ENCODE assay signal across 8 cellular contexts in the genomic region with DNA sequence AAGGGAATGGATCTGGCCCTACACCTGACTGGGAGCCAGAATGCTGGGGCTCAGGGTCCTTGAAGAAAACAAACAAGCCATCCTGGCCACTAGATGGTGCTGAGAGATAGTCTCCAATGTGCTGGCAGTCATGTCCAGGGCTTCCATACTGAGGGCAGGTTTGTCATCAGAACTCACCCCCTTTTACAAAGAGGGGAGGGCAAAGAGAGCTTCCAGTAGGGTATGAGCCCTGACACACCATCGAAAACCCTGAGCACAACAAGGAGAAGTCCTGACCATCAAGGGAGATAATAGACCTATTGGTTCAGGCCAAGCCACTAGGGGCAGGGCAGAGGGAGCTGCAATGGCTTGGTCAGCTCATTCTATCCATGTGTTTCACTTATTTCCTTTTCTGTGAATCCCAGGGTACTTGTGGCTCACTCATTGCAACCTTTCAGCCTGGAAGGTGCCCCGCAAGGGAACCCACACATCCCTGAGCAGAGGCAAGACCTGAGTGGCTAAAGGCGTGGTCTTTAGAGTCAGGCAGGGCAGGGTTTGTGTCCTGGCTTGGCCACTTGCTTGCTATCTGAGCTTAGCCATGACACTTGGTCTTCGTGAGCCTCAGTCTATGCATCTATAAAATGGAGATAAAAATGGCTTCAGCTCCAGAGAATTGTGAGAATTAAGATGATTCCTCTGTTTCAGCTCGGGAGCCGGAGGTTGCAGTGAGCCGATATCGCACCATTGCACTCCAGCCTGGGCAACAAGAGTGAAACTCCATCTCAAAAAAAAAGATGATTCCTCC. TPM values are rescaled to one million over a fixed set of nuclear protein-coding genes. Genes with fewer than 3 reads are reported as not detected.
DNase-seq lines count a peak whose midpoint lies in the region; ATAC-seq and TF ChIP-seq lines count a peak whose summit lies in the region.

No MANE protein-coding gene starts in this region.

- no peak overlapping the region for H3K27ac Mint-ChIP-seq in CD4-positive, alpha-beta T cell
- H3K27ac Mint-ChIP-seq in activated CD4-positive, alpha-beta T cell treated with anti-CD3 and anti-CD28 coated beads, Interleukin-2, amount 10 ng/mL, durations not matched to agents 24 days and 14 days: no peak overlapping the region
- H3K27ac Mint-ChIP-seq in naive thymus-derived CD8-positive, alpha-beta T cell: peak overlapping the region in 1 of 10 donors; percentile 69

- no peak overlapping the region for H3K27ac ChIP-seq in CD4-positive, alpha-beta T cell (ENCODE audit: low read depth, low read length)

- no peaks in the 10 kb centered on the region for H3K9me3 Mint-ChIP-seq in CD4-positive, alpha-beta T cell
- no peaks in the 10 kb centered on the region for H3K9me3 Mint-ChIP-seq in activated CD4-positive, alpha-beta T cell treated with anti-CD3 and anti-CD28 coated beads, Interleukin-2, amount 10 ng/mL, durations not matched to agents 24 days and 14 days
- no peaks in the 10 kb centered on the region for H3K9me3 Mint-ChIP-seq in naive thymus-derived CD8-positive, alpha-beta T cell

- peak; percentile 59 for TF ChIP-seq CTCF in CD4-positive, alpha-beta T cell (IDR thresholded peaks at IDR 0.05)

- POLR2A ChIA-PET in CD4-positive, alpha-beta T cell (lab: Charles Lee): no interaction called here
- POLR2A ChIA-PET in naive thymus-derived CD8-positive, alpha-beta T cell (lab: Charles Lee): no interaction called here

- H3K27me3 ChIP-seq in CD4-positive, alpha-beta T cell (ENCODE audit: control insufficient read depth, insufficient read depth, low read length): peaks cover 13% of the 10 kb centered on the region

- H3K9me3 ChIP-seq in CD4-positive, alpha-beta T cell (ENCODE audit: control insufficient read depth, low read length): no peaks in the 10 kb centered on the region

- H3K4me1 Mint-ChIP-seq in CD4-positive, alpha-beta T cell (ENCODE audit: low read depth): no peaks in the 10 kb centered on the region
- H3K4me1 Mint-ChIP-seq in activated CD4-positive, alpha-beta T cell treated with anti-CD3 and anti-CD28 coated beads, Interleukin-2, amount 10 ng/mL, durations not matched to agents 24 days and 14 days: no peaks in the 10 kb centered on the region
- H3K4me1 Mint-ChIP-seq in naive thymus-derived CD8-positive, alpha-beta T cell: peaks cover 2 to 6% (median 2%) of the 10 kb centered on the region in 4 donors

- intact Hi-C loops in CD4-positive, alpha-beta T cell (cut with DNase I, micrococcal nuclease): loop anchor here (1.0 to 5.0 kb wide), 4 partner anchors 44 to 178 kb away; no protein-coding TSS in a partner anchor
- intact Hi-C loops in activated CD4-positive, alpha-beta T cell treated with anti-CD3 and anti-CD28 coated beads, Interleukin-2, amount 10 ng/mL, durations not matched to agents 24 days and 14 days (cut with micrococcal nuclease): loop anchor here (1.0 to 5.0 kb wide), 4 partner anchors 44 to 177 kb away; no protein-coding TSS in a partner anchor

- CTCF ChIA-PET in CD4-positive, alpha-beta T cell (lab: Charles Lee): interaction anchor here (0.8 to 1.4 kb wide), 2 partner anchors 19 to 44 kb away, joined by 3 to 5 read pairs; no protein-coding TSS in a partner anchor

- DNase-seq in CD4-positive, alpha-beta T cell: peak in 5 of 10 experiments; percentile 10 to 36 (median 17)
- peak; percentile 66 for DNase-seq in NCI-H2171 treated with DMSO at 0.1 percent for 48 hours (lab: John Stamatoyannopoulos, UW)
- DNase-seq in activated CD4-positive, alpha-beta T cell treated with anti-CD3 and anti-CD28 coated beads, Interleukin-2, amount 10 ng/mL, durations not matched to agents 24 days and 14 days: peak; percentile 82
- DNase-seq in fibroblast of gingiva (ENCODE audit: low read depth): peak; percentile 38
- peak in 6 of 10 donors; percentile 12 to 47 (median 25) for DNase-seq in naive thymus-derived CD8-positive, alpha-beta T cell
- no peak for DNase-seq in epidermal melanocyte (ENCODE audit: insufficient read length, low spot score)

- no peak overlapping the region for H3K4me3 Mint-ChIP-seq in CD4-positive, alpha-beta T cell
- no peak overlapping the region for H3K4me3 Mint-ChIP-seq in activated CD4-positive, alpha-beta T cell treated with anti-CD3 and anti-CD28 coated beads, Interleukin-2, amount 10 ng/mL, durations not matched to agents 24 days and 14 days
- no peak overlapping the region for H3K4me3 Mint-ChIP-seq in naive thymus-derived CD8-positive, alpha-beta T cell

- H3K36me3 Mint-ChIP-seq in CD4-positive, alpha-beta T cell (ENCODE audit: low read depth): no peaks in the 10 kb centered on the region
- H3K36me3 Mint-ChIP-seq in activated CD4-positive, alpha-beta T cell treated with anti-CD3 and anti-CD28 coated beads, Interleukin-2, amount 10 ng/mL, durations not matched to agents 24 days and 14 days (ENCODE audit: low read depth): no peaks in the 10 kb centered on the region
- no peaks in the 10 kb centered on the region for H3K36me3 Mint-ChIP-seq in naive thymus-derived CD8-positive, alpha-beta T cell

- H3K27me3 Mint-ChIP-seq in CD4-positive, alpha-beta T cell: peaks cover 44% of the 10 kb centered on the region
- H3K27me3 Mint-ChIP-seq in activated CD4-positive, alpha-beta T cell treated with anti-CD3 and anti-CD28 coated beads, Interleukin-2, amount 10 ng/mL, durations not matched to agents 24 days and 14 days: peaks cover 56% of the 10 kb centered on the region
- H3K27me3 Mint-ChIP-seq in naive thymus-derived CD8-positive, alpha-beta T cell: peaks cover 8 to 30% (median 12%) of the 10 kb centered on the region in 5 donors

- ATAC-seq in CD4-positive, alpha-beta T cell (ENCODE audit: poor library complexity): peak; percentile 70
- ATAC-seq in GM19463 (IDR thresholded peaks at IDR 0.05; ENCODE audit: unreplicated experiment) (peak; percentile 66), GM21786 (IDR thresholded peaks at IDR 0.05; ENCODE audit: unreplicated experiment) (no peak)
- ATAC-seq in naive thymus-derived CD8-positive, alpha-beta T cell: peak; percentile 74 to 89

RNA-seq across cellular contexts. Expression of gene PLEKHH1, which starts 6.2 kb away (rescaled TPM):
- total RNA-seq in CD4-positive, alpha-beta T cell: under 1 TPM; 0.16 to 0.53 TPM
- total RNA-seq in activated CD4-positive, alpha-beta T cell treated with anti-CD3 and anti-CD28 coated beads, Interleukin-2, amount 10 ng/mL, durations not matched to agents 24 days and 14 days: 1.5 and 1.7 TPM in 2 replicates
- 1 to 10 TPM; 1.0 to 1.4 TPM for total RNA-seq in naive thymus-derived CD8-positive, alpha-beta T cell
- polyA plus RNA-seq in naive thymus-derived CD8-positive, alpha-beta T cell: under 1 TPM in 2 of 3 donors, not detected in 1; 0.06 to 0.07 TPM

RNA-seq across cellular contexts. Expression of gene TMEM229B, which starts 38.3 kb away (rescaled TPM):
- total RNA-seq in CD4-positive, alpha-beta T cell: 1 to 10 TPM; 7.1 to 9.1 TPM
- total RNA-seq in activated CD4-positive, alpha-beta T cell treated with anti-CD3 and anti-CD28 coated beads, Interleukin-2, amount 10 ng/mL, durations not matched to agents 24 days and 14 days: 2.4 and 2.7 TPM in 2 replicates
- 10 to 100 TPM; 22.5 to 25.6 TPM for total RNA-seq in naive thymus-derived CD8-positive, alpha-beta T cell
- 10 to 100 TPM; 17.2 to 27.5 (median 17.3) TPM for polyA plus RNA-seq in naive thymus-derived CD8-positive, alpha-beta T cell
